ENCODE assay signal across 1 cellular context in genomic region chr7:148940702-148941597, GRCh38.
A peak's percentile ranks its signal among the peaks of the same experiment; 100 is the strongest.
TF ChIP-seq lines count a peak whose summit lies in the region.

No MANE protein-coding gene starts in this region.

TF ChIP-seq in HepG2, 621 proteins besides CTCF, POLR2A, EP300 and RAD21 (continued from another document and continues in another):
- TF ChIP-seq, protein P1, sequence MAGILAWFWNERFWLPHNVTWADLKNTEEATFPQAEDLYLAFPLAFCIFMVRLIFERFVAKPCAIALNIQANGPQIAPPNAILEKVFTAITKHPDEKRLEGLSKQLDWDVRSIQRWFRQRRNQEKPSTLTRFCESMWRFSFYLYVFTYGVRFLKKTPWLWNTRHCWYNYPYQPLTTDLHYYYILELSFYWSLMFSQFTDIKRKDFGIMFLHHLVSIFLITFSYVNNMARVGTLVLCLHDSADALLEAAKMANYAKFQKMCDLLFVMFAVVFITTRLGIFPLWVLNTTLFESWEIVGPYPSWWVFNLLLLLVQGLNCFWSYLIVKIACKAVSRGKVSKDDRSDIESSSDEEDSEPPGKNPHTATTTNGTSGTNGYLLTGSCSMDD (CRISPR knock-in tag; IDR thresholded peaks at IDR 0.05): no peak
- TF ChIP-seq SOX5 (CRISPR knock-in tag; IDR thresholded peaks at IDR 0.05; ENCODE audit: borderline replicate concordance) (peak; percentile 34; the same call in 1 of the 2 replicates), ZSCAN31 (CRISPR knock-in tag; IDR thresholded peaks at IDR 0.05; ENCODE audit: low read depth) (peak; percentile 85), ZNF879 (CRISPR knock-in tag; IDR thresholded peaks at IDR 0.05) (no peak), BCLAF1 (IDR thresholded peaks at IDR 0.05) (no peak), SRF (IDR thresholded peaks at IDR 0.05; ENCODE audit: low read depth, low read length) (no peak), FOXA1 (IDR thresholded peaks at IDR 0.05) (no peak), FOXA1 (CRISPR knock-in tag; IDR thresholded peaks at IDR 0.05) (no peak), NFE2 (CRISPR knock-in tag; IDR thresholded peaks at IDR 0.05) (no peak), SOX13 (IDR thresholded peaks at IDR 0.05) (no peak), SOX13 (CRISPR knock-in tag; conservative IDR thresholded peaks at IDR 0.05 in 1 of 2, IDR thresholded peaks at IDR 0.05 in 1 of 2) (peak in 1 of 2 experiments; percentile 48; a peak in 2 of 4 replicates), TARDBP (CRISPR knock-in tag; IDR thresholded peaks at IDR 0.05) (peak; percentile 15; the same call in 1 of the 2 replicates), MXD3 (CRISPR knock-in tag; IDR thresholded peaks at IDR 0.05) (peak; percentile 63; the same call in 1 of the 2 replicates), HDAC1 (CRISPR knock-in tag; IDR thresholded peaks at IDR 0.05) (peak; percentile 51; the same call in 1 of the 2 replicates), ZNF614 (CRISPR knock-in tag; IDR thresholded peaks at IDR 0.05; ENCODE audit: borderline replicate concordance) (no peak; the same call in 1 of the 2 replicates), ZMAT3 (CRISPR knock-in tag; conservative IDR thresholded peaks at IDR 0.05) (no peak), SNAPC2 (CRISPR knock-in tag; IDR thresholded peaks at IDR 0.05) (peak; percentile 100), ATF1 (CRISPR knock-in tag; IDR thresholded peaks at IDR 0.05) (no peak), SMYD3 (CRISPR knock-in tag; IDR thresholded peaks at IDR 0.05) (0 out of 2 replicates have a peak, but pooled peaks have one; percentile 71), ZNF891 (CRISPR knock-in tag; IDR thresholded peaks at IDR 0.05) (peak; percentile 62; the same call in 1 of the 2 replicates), ZNF788 (CRISPR knock-in tag; IDR thresholded peaks at IDR 0.05; ENCODE audit: borderline replicate concordance) (peak; percentile 63; the same call in 1 of the 2 replicates), ZNF281 (CRISPR knock-in tag; IDR thresholded peaks at IDR 0.05; ENCODE audit: borderline replicate concordance) (no peak; the same call in 1 of the 2 replicates), HOXA7 (CRISPR knock-in tag; IDR thresholded peaks at IDR 0.05) (no peak), RARG (CRISPR knock-in tag; IDR thresholded peaks at IDR 0.05; ENCODE audit: low read depth) (no peak), MYNN (CRISPR knock-in tag; IDR thresholded peaks at IDR 0.05; ENCODE audit: low read depth) (peak; percentile 62; the same call in 1 of the 2 replicates), U2AF2 (IDR thresholded peaks at IDR 0.05; ENCODE audit: low read depth, low read length) (no peak), HNRNPLL (IDR thresholded peaks at IDR 0.05; ENCODE audit: low read depth, low read length, poor library complexity, severe bottlenecking) (peak; percentile 47), TGIF2 (CRISPR knock-in tag; IDR thresholded peaks at IDR 0.05) (no peak; the same call in 1 of the 2 replicates), NR2F6 (IDR thresholded peaks at IDR 0.05) (no peak), NR2F6 (CRISPR knock-in tag; IDR thresholded peaks at IDR 0.05) (no peak), ELF3 (CRISPR knock-in tag; IDR thresholded peaks at IDR 0.05) (peak; percentile 42; the same call in 1 of the 2 replicates), MIER2 (CRISPR knock-in tag; IDR thresholded peaks at IDR 0.05) (no peak), ZNF577 (CRISPR knock-in tag; IDR thresholded peaks at IDR 0.05; ENCODE audit: borderline replicate concordance, low read depth) (no peak), PHF5A (CRISPR knock-in tag; IDR thresholded peaks at IDR 0.05; ENCODE audit: low read depth, unreplicated experiment) (no peak), ZNF619 (CRISPR knock-in tag; IDR thresholded peaks at IDR 0.05) (no peak), TEAD2 (CRISPR knock-in tag; IDR thresholded peaks at IDR 0.05) (no peak), DNMT3B (CRISPR knock-in tag; conservative IDR thresholded peaks at IDR 0.05) (no peak)
- TF ChIP-seq, protein P2, sequence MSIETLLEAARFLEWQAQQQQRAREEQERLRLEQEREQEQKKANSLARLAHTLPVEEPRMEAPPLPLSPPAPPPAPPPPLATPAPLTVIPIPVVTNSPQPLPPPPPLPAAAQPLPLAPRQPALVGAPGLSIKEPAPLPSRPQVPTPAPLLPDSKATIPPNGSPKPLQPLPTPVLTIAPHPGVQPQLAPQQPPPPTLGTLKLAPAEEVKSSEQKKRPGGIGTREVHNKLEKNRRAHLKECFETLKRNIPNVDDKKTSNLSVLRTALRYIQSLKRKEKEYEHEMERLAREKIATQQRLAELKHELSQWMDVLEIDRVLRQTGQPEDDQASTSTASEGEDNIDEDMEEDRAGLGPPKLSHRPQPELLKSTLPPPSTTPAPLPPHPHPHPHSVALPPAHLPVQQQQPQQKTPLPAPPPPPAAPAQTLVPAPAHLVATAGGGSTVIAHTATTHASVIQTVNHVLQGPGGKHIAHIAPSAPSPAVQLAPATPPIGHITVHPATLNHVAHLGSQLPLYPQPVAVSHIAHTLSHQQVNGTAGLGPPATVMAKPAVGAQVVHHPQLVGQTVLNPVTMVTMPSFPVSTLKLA (IDR thresholded peaks at IDR 0.05): peak; percentile 53
- TF ChIP-seq, protein P3, sequence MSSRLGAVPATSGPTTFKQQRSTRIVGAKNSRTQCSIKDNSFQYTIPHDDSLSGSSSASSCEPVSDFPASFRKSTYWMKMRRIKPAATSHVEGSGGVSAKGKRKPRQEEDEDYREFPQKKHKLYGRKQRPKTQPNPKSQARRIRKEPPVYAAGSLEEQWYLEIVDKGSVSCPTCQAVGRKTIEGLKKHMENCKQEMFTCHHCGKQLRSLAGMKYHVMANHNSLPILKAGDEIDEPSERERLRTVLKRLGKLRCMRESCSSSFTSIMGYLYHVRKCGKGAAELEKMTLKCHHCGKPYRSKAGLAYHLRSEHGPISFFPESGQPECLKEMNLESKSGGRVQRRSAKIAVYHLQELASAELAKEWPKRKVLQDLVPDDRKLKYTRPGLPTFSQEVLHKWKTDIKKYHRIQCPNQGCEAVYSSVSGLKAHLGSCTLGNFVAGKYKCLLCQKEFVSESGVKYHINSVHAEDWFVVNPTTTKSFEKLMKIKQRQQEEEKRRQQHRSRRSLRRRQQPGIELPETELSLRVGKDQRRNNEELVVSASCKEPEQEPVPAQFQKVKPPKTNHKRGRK (CRISPR knock-in tag; IDR thresholded peaks at IDR 0.05): no peak
- TF ChIP-seq, protein P4, sequence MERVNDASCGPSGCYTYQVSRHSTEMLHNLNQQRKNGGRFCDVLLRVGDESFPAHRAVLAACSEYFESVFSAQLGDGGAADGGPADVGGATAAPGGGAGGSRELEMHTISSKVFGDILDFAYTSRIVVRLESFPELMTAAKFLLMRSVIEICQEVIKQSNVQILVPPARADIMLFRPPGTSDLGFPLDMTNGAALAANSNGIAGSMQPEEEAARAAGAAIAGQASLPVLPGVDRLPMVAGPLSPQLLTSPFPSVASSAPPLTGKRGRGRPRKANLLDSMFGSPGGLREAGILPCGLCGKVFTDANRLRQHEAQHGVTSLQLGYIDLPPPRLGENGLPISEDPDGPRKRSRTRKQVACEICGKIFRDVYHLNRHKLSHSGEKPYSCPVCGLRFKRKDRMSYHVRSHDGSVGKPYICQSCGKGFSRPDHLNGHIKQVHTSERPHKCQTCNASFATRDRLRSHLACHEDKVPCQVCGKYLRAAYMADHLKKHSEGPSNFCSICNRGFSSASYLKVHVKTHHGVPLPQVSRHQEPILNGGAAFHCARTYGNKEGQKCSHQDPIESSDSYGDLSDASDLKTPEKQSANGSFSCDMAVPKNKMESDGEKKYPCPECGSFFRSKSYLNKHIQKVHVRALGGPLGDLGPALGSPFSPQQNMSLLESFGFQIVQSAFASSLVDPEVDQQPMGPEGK (CRISPR knock-in tag; IDR thresholded peaks at IDR 0.05): peak; percentile 82
- TF ChIP-seq, protein P5, sequence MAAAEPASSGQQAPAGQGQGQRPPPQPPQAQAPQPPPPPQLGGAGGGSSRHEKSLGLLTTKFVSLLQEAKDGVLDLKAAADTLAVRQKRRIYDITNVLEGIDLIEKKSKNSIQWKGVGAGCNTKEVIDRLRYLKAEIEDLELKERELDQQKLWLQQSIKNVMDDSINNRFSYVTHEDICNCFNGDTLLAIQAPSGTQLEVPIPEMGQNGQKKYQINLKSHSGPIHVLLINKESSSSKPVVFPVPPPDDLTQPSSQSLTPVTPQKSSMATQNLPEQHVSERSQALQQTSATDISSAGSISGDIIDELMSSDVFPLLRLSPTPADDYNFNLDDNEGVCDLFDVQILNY (CRISPR knock-in tag; conservative IDR thresholded peaks at IDR 0.05): no peak
- TF ChIP-seq, protein P6, sequence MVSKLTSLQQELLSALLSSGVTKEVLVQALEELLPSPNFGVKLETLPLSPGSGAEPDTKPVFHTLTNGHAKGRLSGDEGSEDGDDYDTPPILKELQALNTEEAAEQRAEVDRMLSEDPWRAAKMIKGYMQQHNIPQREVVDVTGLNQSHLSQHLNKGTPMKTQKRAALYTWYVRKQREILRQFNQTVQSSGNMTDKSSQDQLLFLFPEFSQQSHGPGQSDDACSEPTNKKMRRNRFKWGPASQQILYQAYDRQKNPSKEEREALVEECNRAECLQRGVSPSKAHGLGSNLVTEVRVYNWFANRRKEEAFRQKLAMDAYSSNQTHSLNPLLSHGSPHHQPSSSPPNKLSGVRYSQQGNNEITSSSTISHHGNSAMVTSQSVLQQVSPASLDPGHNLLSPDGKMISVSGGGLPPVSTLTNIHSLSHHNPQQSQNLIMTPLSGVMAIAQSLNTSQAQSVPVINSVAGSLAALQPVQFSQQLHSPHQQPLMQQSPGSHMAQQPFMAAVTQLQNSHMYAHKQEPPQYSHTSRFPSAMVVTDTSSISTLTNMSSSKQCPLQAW (CRISPR knock-in tag; IDR thresholded peaks at IDR 0.05): no peak
- TF ChIP-seq, protein P7, sequence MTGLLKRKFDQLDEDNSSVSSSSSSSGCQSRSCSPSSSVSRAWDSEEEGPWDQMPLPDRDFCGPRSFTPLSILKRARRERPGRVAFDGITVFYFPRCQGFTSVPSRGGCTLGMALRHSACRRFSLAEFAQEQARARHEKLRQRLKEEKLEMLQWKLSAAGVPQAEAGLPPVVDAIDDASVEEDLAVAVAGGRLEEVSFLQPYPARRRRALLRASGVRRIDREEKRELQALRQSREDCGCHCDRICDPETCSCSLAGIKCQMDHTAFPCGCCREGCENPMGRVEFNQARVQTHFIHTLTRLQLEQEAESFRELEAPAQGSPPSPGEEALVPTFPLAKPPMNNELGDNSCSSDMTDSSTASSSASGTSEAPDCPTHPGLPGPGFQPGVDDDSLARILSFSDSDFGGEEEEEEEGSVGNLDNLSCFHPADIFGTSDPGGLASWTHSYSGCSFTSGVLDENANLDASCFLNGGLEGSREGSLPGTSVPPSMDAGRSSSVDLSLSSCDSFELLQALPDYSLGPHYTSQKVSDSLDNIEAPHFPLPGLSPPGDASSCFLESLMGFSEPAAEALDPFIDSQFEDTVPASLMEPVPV (CRISPR knock-in tag; IDR thresholded peaks at IDR 0.05): 0 out of 2 replicates have a peak, but pooled peaks have one; percentile 27
- TF ChIP-seq, protein P8, sequence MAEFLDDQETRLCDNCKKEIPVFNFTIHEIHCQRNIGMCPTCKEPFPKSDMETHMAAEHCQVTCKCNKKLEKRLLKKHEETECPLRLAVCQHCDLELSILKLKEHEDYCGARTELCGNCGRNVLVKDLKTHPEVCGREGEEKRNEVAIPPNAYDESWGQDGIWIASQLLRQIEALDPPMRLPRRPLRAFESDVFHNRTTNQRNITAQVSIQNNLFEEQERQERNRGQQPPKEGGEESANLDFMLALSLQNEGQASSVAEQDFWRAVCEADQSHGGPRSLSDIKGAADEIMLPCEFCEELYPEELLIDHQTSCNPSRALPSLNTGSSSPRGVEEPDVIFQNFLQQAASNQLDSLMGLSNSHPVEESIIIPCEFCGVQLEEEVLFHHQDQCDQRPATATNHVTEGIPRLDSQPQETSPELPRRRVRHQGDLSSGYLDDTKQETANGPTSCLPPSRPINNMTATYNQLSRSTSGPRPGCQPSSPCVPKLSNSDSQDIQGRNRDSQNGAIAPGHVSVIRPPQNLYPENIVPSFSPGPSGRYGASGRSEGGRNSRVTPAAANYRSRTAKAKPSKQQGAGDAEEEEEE (CRISPR knock-in tag; IDR thresholded peaks at IDR 0.05; ENCODE audit: borderline replicate concordance): no peak
